ENCODE assay signal across 8 cellular contexts in genomic region chr16:28218109-28218508, GRCh38. TPM values are rescaled to one million over a fixed set of nuclear protein-coding genes. Genes with fewer than 3 reads are reported as not detected.
DNase-seq lines count a peak whose midpoint lies in the region; ATAC-seq and TF ChIP-seq lines count a peak whose summit lies in the region.

No MANE protein-coding gene starts in this region.

- H3K27ac Mint-ChIP-seq in activated T-helper 2 cell treated with anti-CD3 and anti-CD28 coated beads, Interferon-gamma antibody, Interleukin-2, Interleukin-4, amounts not matched to agents 10 μg/mL and 5 μg/mL and 100 μg/mL, durations not matched to agents 14 hours and 24 hours and 36 hours: no peak overlapping the region
- no peak overlapping the region for H3K27ac Mint-ChIP-seq in stimulated activated effector memory CD8-positive, alpha-beta T cell treated with anti-CD3 and anti-CD28 coated beads, Interleukin-12 subunit alpha, Interleukin-12 subunit beta, amount 100 ng/mL, for 72 hours

- POLR2A ChIA-PET in AG04449 (lab: Yijun Ruan, JAX): interaction anchor here (0.7 kb wide), 1 partner anchor 20 kb away, joined by 3 read pairs; no protein-coding TSS in a partner anchor
- POLR2A ChIA-PET in PC-3 (lab: Charles Lee; ENCODE audit: unreplicated experiment): no interaction called here

- CTCF ChIA-PET in AG04449 (lab: Yijun Ruan, JAX): interaction anchor here (0.7 to 3.2 kb wide), 19 partner anchors 14 to 578 kb away, joined by 3 to 27 read pairs (median 4); no protein-coding TSS in a partner anchor
- CTCF ChIA-PET in PC-3 (lab: Charles Lee): no interaction called here

- H3K9me3 Mint-ChIP-seq in activated T-helper 2 cell treated with anti-CD3 and anti-CD28 coated beads, Interferon-gamma antibody, Interleukin-2, Interleukin-4, amounts not matched to agents 10 μg/mL and 5 μg/mL and 100 μg/mL, durations not matched to agents 14 hours and 24 hours and 36 hours: no peaks in the 10 kb centered on the region
- no peaks in the 10 kb centered on the region for H3K9me3 Mint-ChIP-seq in stimulated activated effector memory CD8-positive, alpha-beta T cell treated with anti-CD3 and anti-CD28 coated beads, Interleukin-12 subunit alpha, Interleukin-12 subunit beta, amount 100 ng/mL, for 72 hours

- TF ChIP-seq CTCF in AG04449 (IDR thresholded peaks at IDR 0.05; ENCODE audit: insufficient read depth, low read length, missing control alignments): peak; percentile 75
- peak; percentile 43 for TF ChIP-seq CTCF in PC-3 (conservative IDR thresholded peaks at IDR 0.05; ENCODE audit: low read depth, low read length)
- TF ChIP-seq CTCF in lower leg skin (IDR thresholded peaks at IDR 0.05): no peak

- H3K27me3 ChIP-seq in PC-3 (ENCODE audit: low read length): no peaks in the 10 kb centered on the region

- no peak for TF ChIP-seq POLR2A in lower leg skin (IDR thresholded peaks at IDR 0.05)

- no peak overlapping the region for H2AFZ ChIP-seq in PC-3 (ENCODE audit: low read length)

- no peak overlapping the region for H3K27ac ChIP-seq in PC-3 (ENCODE audit: low read length)

- no peaks in the 10 kb centered on the region for H3K4me1 ChIP-seq in PC-3 (ENCODE audit: insufficient read depth, low read length)

- no peaks in the 10 kb centered on the region for H3K27me3 Mint-ChIP-seq in activated T-helper 2 cell treated with anti-CD3 and anti-CD28 coated beads, Interferon-gamma antibody, Interleukin-2, Interleukin-4, amounts not matched to agents 10 μg/mL and 5 μg/mL and 100 μg/mL, durations not matched to agents 14 hours and 24 hours and 36 hours (ENCODE audit: low read depth)

- intact Hi-C loops in PC-3 (cut with micrococcal nuclease) (no loop called here), lower leg skin (cut with DNase I; ENCODE audit: low total_unique reads) (no loop called here)
- intact Hi-C loops in activated T-helper 2 cell treated with anti-CD3 and anti-CD28 coated beads, Interferon-gamma antibody, Interleukin-2, Interleukin-4, amounts not matched to agents 10 μg/mL and 5 μg/mL and 100 μg/mL, durations not matched to agents 14 hours and 24 hours and 36 hours (cut with micrococcal nuclease): loop anchor here (1.0 to 10.0 kb wide), 3 partner anchors 77 to 246 kb away; partner anchors contain the start of gene SBK1

- no peak overlapping the region for H3K4me3 Mint-ChIP-seq in activated T-helper 2 cell treated with anti-CD3 and anti-CD28 coated beads, Interferon-gamma antibody, Interleukin-2, Interleukin-4, amounts not matched to agents 10 μg/mL and 5 μg/mL and 100 μg/mL, durations not matched to agents 14 hours and 24 hours and 36 hours (ENCODE audit: low read depth)
- H3K4me3 Mint-ChIP-seq in stimulated activated effector memory CD8-positive, alpha-beta T cell treated with anti-CD3 and anti-CD28 coated beads, Interleukin-12 subunit alpha, Interleukin-12 subunit beta, amount 100 ng/mL, for 72 hours: no peak overlapping the region

- 73 to 74% methylated on average over 4 of the region's 4 CpGs for WGBS in lower leg skin, 2 donors

- H3K4me1 Mint-ChIP-seq in activated T-helper 2 cell treated with anti-CD3 and anti-CD28 coated beads, Interferon-gamma antibody, Interleukin-2, Interleukin-4, amounts not matched to agents 10 μg/mL and 5 μg/mL and 100 μg/mL, durations not matched to agents 14 hours and 24 hours and 36 hours (ENCODE audit: low read depth): no peaks in the 10 kb centered on the region
- no peaks in the 10 kb centered on the region for H3K4me1 Mint-ChIP-seq in stimulated activated effector memory CD8-positive, alpha-beta T cell treated with anti-CD3 and anti-CD28 coated beads, Interleukin-12 subunit alpha, Interleukin-12 subunit beta, amount 100 ng/mL, for 72 hours

- no peaks in the 10 kb centered on the region for H3F3A ChIP-seq in PC-3 (ENCODE audit: low read length, unreplicated experiment)

- H3K4me3 ChIP-seq in AG04449 (ENCODE audit: low read depth, low read length) (no peak overlapping the region), PC-3 (ENCODE audit: low read length) (no peak overlapping the region), lower leg skin (ENCODE audit: low read depth, poor library complexity, severe bottlenecking) (no peak overlapping the region)

- no peaks in the 10 kb centered on the region for H3K9me2 ChIP-seq in PC-3 (replicated peaks; ENCODE audit: low read length)

- no peaks in the 10 kb centered on the region for H3K36me3 Mint-ChIP-seq in activated T-helper 2 cell treated with anti-CD3 and anti-CD28 coated beads, Interferon-gamma antibody, Interleukin-2, Interleukin-4, amounts not matched to agents 10 μg/mL and 5 μg/mL and 100 μg/mL, durations not matched to agents 14 hours and 24 hours and 36 hours (ENCODE audit: low read depth)
- no peaks in the 10 kb centered on the region for H3K36me3 Mint-ChIP-seq in stimulated activated effector memory CD8-positive, alpha-beta T cell treated with anti-CD3 and anti-CD28 coated beads, Interleukin-12 subunit alpha, Interleukin-12 subunit beta, amount 100 ng/mL, for 72 hours

- no peak overlapping the region for H3K9ac ChIP-seq in PC-3 (ENCODE audit: low read length)

- H3K79me2 ChIP-seq in PC-3 (ENCODE audit: low read length): no peaks in the 10 kb centered on the region

- DNase-seq in AG04449 (ENCODE audit: low read depth, low spot score) (no peak), PC-3 (peak; percentile 36), iris pigment epithelial cell (ENCODE audit: low read depth) (peak; percentile 71), NCI-H2227 (lab: John Stamatoyannopoulos, UW; ENCODE audit: unreplicated experiment) (no peak), lower leg skin (ENCODE audit: low spot score in 2 of 2) (no peak)
- peak; percentile 53 for DNase-seq in activated T-helper 2 cell treated with anti-CD3 and anti-CD28 coated beads, Interferon-gamma antibody, Interleukin-2, Interleukin-4, amounts not matched to agents 10 μg/mL and 5 μg/mL and 100 μg/mL, durations not matched to agents 14 hours and 24 hours and 36 hours (ENCODE audit: low spot score)
- peak; percentile 26 to 64 for DNase-seq in stimulated activated effector memory CD8-positive, alpha-beta T cell treated with anti-CD3 and anti-CD28 coated beads, Interleukin-12 subunit alpha, Interleukin-12 subunit beta, amount 100 ng/mL, for 72 hours (ENCODE audit: low spot score in 2 of 2)

- no peak overlapping the region for H3K4me2 ChIP-seq in PC-3 (ENCODE audit: low read length)

- H3K36me3 ChIP-seq in PC-3 (ENCODE audit: low read depth, low read length): no peaks in the 10 kb centered on the region

- ATAC-seq in GM18861 (IDR thresholded peaks at IDR 0.05; ENCODE audit: unreplicated experiment) (peak; percentile 64), PC-3 (peak; percentile 78)
- peak; percentile 99 for ATAC-seq in stimulated activated effector memory CD8-positive, alpha-beta T cell treated with anti-CD3 and anti-CD28 coated beads, Interleukin-12 subunit alpha, Interleukin-12 subunit beta, amount 100 ng/mL, for 72 hours

- no peaks in the 10 kb centered on the region for H4K20me1 ChIP-seq in PC-3 (ENCODE audit: low read length)

- BruUV-seq in PC-3 (replicated peaks; lab: Mats Ljungman, UMichigan): no TSS peak

- no peaks in the 10 kb centered on the region for H3K9me3 ChIP-seq in PC-3 (ENCODE audit: low read length)

RNA-seq across cellular contexts. Expression of gene XPO6, which starts 6.3 kb away (rescaled TPM):
- total RNA-seq in PC-3 (2014; rRNA removed): 106 and 110 TPM in 2 replicates
- 227 and 230 TPM in 2 replicates for total RNA-seq in activated T-helper 2 cell treated with anti-CD3 and anti-CD28 coated beads, Interferon-gamma antibody, Interleukin-2, Interleukin-4, amounts not matched to agents 10 μg/mL and 5 μg/mL and 100 μg/mL, durations not matched to agents 14 hours and 24 hours and 36 hours
- total RNA-seq in lower leg skin: 100 to 1,000 TPM in 2 of 4 donors, 10 to 100 TPM in 2; 45.7 to 104 (median 78.1) TPM

Comparison
In these comparisons a context has a peak if more than half of its experiments do, and no peak if none do; other contexts are left out.
1. DNase-seq: peak in PC-3 (single experiment), activated T-helper 2 cell treated with anti-CD3 and anti-CD28 coated beads, Interferon-gamma antibody, Interleukin-2, Interleukin-4, amounts not matched to agents 10 μg/mL and 5 μg/mL and 100 μg/mL, durations not matched to agents 14 hours and 24 hours and 36 hours (single experiment), iris pigment epithelial cell (single experiment) and stimulated activated effector memory CD8-positive, alpha-beta T cell treated with anti-CD3 and anti-CD28 coated beads, Interleukin-12 subunit alpha, Interleukin-12 subunit beta, amount 100 ng/mL, for 72 hours (2 of 2); none in AG04449 (single experiment), NCI-H2227 (single experiment) and lower leg skin (0 of 2).
2. CTCF ChIP-seq: peak in AG04449 (single experiment) and PC-3 (single experiment); none in lower leg skin (0 of 3).
3. Peak in every context shown above with its lines, with median percentiles within 50 percentile points of each other: ATAC-seq.